Comparison of ENCODE assay signal across 10 cellular contexts in the genomic region with DNA sequence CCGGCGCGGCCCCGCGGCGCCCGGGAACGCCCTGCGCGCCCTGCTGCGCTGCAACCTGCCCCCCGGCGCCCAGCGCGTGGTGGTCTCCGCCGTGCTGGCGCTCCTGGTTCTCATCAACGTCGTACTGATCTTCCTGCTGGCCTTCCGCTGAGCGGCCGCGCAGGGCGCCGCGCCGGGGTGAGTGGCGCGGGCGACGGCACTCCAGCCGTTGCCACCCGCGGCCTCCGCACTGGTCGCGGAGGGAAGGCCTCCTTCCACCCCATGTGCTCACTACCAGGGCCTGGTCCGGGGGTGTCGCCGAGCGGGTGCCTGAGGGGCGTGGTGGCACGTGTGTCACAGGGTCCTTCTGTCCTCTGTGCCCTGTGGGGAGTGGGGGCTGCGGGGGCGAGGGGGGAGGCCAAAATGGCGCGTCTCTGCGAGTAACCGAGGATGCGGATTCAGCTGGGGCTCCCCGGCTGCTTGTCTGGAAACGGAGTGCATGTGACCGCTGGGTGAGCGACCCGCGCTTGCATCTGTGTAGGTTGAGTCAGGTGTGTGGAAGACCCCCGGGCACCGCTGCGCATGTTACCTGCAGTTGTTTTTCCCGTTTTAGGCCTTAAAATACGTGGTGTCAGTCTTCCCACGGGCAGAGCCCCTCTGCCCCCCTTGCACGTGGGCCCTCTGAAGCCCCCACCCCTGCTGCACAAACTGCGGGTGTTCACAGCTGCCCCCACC. TPM values are rescaled to one million over a fixed set of nuclear protein-coding genes. Genes with fewer than 3 reads are reported as not detected.
DNase-seq lines count a peak whose midpoint lies in the region; ATAC-seq and TF ChIP-seq lines count a peak whose summit lies in the region.
"Had no signal": no experiment of that assay in that cellular context is flagged by ENCODE, and none has a peak within 500 bp of the region (broad histone marks: within the 10 kb centered on the region; RNA-seq: fewer than 3 reads in every experiment).

No MANE protein-coding gene starts in this region.

- peaks cover 0 to 28% (median 5%) of the 10 kb centered on the region in 3 donors for H3K4me1 ChIP-seq in gastroesophageal sphincter

- peaks cover 10% of the 10 kb centered on the region for H3K27me3 ChIP-seq in gastroesophageal sphincter

- ATAC-seq in T-cell (replicated peaks in 1 of 4) (peak; percentile 4 to 44 (median 18)), gastroesophageal sphincter (peak; percentile 24), HG03097 (IDR thresholded peaks at IDR 0.05; ENCODE audit: low FRiP score, unreplicated experiment) (no peak), GM21381 (IDR thresholded peaks at IDR 0.05; ENCODE audit: unreplicated experiment) (no peak), GM21526 (IDR thresholded peaks at IDR 0.05; ENCODE audit: low FRiP score, unreplicated experiment) (no peak)
- ATAC-seq: HCT116 had no signal

- TF ChIP-seq EP300 in gastroesophageal sphincter (IDR thresholded peaks at IDR 0.05): no peak

- H3K27ac Mint-ChIP-seq in T-cell: no peak overlapping the region

- peak overlapping the region; percentile 36 to 61 (median 41) for H3K4me3 Mint-ChIP-seq in T-cell

- TF ChIP-seq CTCF in gastroesophageal sphincter (IDR thresholded peaks at IDR 0.05) (no peak), retinal pigment epithelial cell (conservative IDR thresholded peaks at IDR 0.05; ENCODE audit: low read depth, low read length) (no peak)

- POLR2A ChIA-PET in T-cell (lab: Charles Lee): no interaction called here

- peaks cover 11 to 33% (median 17%) of the 10 kb centered on the region in 3 donors for H3K4me1 Mint-ChIP-seq in T-cell

- no peaks in the 10 kb centered on the region for H3K9me3 Mint-ChIP-seq in T-cell

- peaks cover 0 to 29% of the 10 kb centered on the region in 2 donors for H3K27me3 Mint-ChIP-seq in T-cell

- no peaks in the 10 kb centered on the region for H3K36me3 Mint-ChIP-seq in T-cell

- CTCF ChIA-PET in T-cell (lab: Charles Lee): interaction anchor here in 1 of 2 donors (0.7 kb wide), 1 partner anchor 1651 kb away, joined by 3 read pairs; no protein-coding TSS in a partner anchor

- H3K36me3 ChIP-seq in gastroesophageal sphincter: peaks cover 0 to 4% of the 10 kb centered on the region in 2 donors

- DNase-seq in D341Med (ENCODE audit: low spot score) (peak; percentile 52), T-cell (peak in 1 of 34 experiments; percentile 23), retinal pigment epithelial cell (ENCODE audit: low read depth) (no peak), NCI-H128 (lab: John Stamatoyannopoulos, UW; ENCODE audit: unreplicated experiment) (no peak)
- DNase-seq: MV-4-11 had no signal

- 17% methylated on average over 2 of the region's 65 CpGs; no CpG with 5 or more reads in 1 of the 2 donors for WGBS in gastroesophageal sphincter (ENCODE audit: low coverage in 1 of 2), 2 donors

- peak overlapping the region in 3 of 4 donors; percentile 13 to 52 (median 51) for H3K27ac ChIP-seq in gastroesophageal sphincter

- no peak for TF ChIP-seq POLR2A in gastroesophageal sphincter (IDR thresholded peaks at IDR 0.05)

- H3K4me3 ChIP-seq in gastroesophageal sphincter (peak overlapping the region; percentile 46 to 65), retinal pigment epithelial cell (ENCODE audit: low read length) (peak overlapping the region; percentile 45)

- H3K9me3 ChIP-seq in gastroesophageal sphincter: no peaks in the 10 kb centered on the region

RNA-seq across cellular contexts. Expression of a gene that starts 58.0 kb away (rescaled TPM):
- total RNA-seq in T-cell: 10 to 100 TPM; 61.7 to 84.0 (median 73.3) TPM
- 100 to 1,000 TPM; 184 to 244 (median 198) TPM for total RNA-seq in gastroesophageal sphincter

Comparison
In these comparisons a context has a peak if more than half of its experiments do, and no peak if none do; other contexts are left out.
1. ATAC-seq: peak in T-cell (4 of 4) and gastroesophageal sphincter (single experiment); none in HG03097 (single experiment), GM21381 (single experiment) and GM21526 (single experiment).